ENCODE assay signal across 37 cellular contexts in genomic region chr18:35104391-35105051, GRCh38.
"Had no signal": no experiment of that assay in that cellular context is flagged by ENCODE, and none has a peak within 500 bp of the region (broad histone marks: within the 10 kb centered on the region; RNA-seq: fewer than 3 reads in every experiment).

No MANE protein-coding gene starts in this region.

- FAIRE-seq: bronchial epithelial cell, TTC549 had no signal

- DNase-seq: activated B cell treated with CpG ODN at 0.5 μM for 24 hours; activated CD4-positive, alpha-beta memory T cell treated with anti-CD3 and anti-CD28 coated beads for 36 hours; activated CD4-positive, alpha-beta T cell treated with anti-CD3 and anti-CD28 coated beads for 4 hours; activated CD4-positive, alpha-beta T cell treated with anti-CD3 and anti-CD28 coated beads, Interleukin-2, amount 10 ng/mL, durations not matched to agents 24 days and 14 days; activated CD4-positive, alpha-beta T cell treated with anti-CD3 and anti-CD28 coated beads, Interleukin-2, amount 50 U/mL, for 1 hour; activated CD4-positive, alpha-beta T cell treated with anti-CD3 and anti-CD28 coated beads, Interleukin-2, amount 50 U/mL, for 4 hours; activated CD4-positive, CD25-positive, alpha-beta regulatory T cell treated with anti-CD3 and anti-CD28 coated beads, Interleukin-2, amount 50 U/mL, for 72 hours; activated CD8-positive, alpha-beta memory T cell treated with anti-CD3 and anti-CD28 coated beads, Interleukin-2, amount 50 U/mL, for 4 hours; activated CD8-positive, alpha-beta T cell treated with anti-CD3 and anti-CD28 coated beads for 36 hours; activated effector memory CD4-positive, alpha-beta T cell treated with anti-CD3 and anti-CD28 coated beads, Interleukin-2, amount 50 U/mL, for 16 hours; activated gamma-delta T cell treated with Interleukin-2 at 50 U/mL for 16 hours; activated naive CD4-positive, alpha-beta T cell; activated naive CD4-positive, alpha-beta T cell treated with anti-CD3 and anti-CD28 coated beads for 36 hours; activated naive CD8-positive, alpha-beta T cell treated with anti-CD3 and anti-CD28 coated beads for 36 hours; activated T-cell treated with anti-CD3 and anti-CD28 coated beads for 4 hours; activated T-cell treated with anti-CD3 and anti-CD28 coated beads, Interleukin-2, amount 50 U/mL, for 1 hour; activated T-cell treated with anti-CD3 and anti-CD28 coated beads, Interleukin-2, amount 50 U/mL, for 4 hours; activated T-cell treated with anti-CD3 and anti-CD28 coated beads, Interleukin-2, amount 50 U/mL, for 72 hours; adrenal gland; amniotic stem cell; aorta; caudate nucleus; cerebellar nuclear complex; T-helper 1 cell; T-helper 2 cell; T-helper 9 cell had no signal

- ATAC-seq: activated CD8-positive, alpha-beta T cell treated with anti-CD3 and anti-CD28 coated beads for 36 hours; activated naive CD4-positive, alpha-beta T cell treated with anti-CD3 and anti-CD28 coated beads, Interleukin-2, amount 50 U/mL, for 72 hours; activated T-cell treated with anti-CD3 and anti-CD28 coated beads, Interleukin-2, amount 50 U/mL, for 4 hours; activated T-cell treated with anti-CD3 and anti-CD28 coated beads, Interleukin-2, amount 50 U/mL, for 72 hours; activated T-helper 17 cell treated with anti-CD3 and anti-CD28 coated beads, Interleukin-2, amount 50 U/mL, for 72 hours had no signal

- H3K4me3 ChIP-seq: adrenal gland, cardiac muscle cell had no signal

- H3K9me3 ChIP-seq: adrenal gland had no signal

- H3K27me3 Mint-ChIP-seq: activated B cell treated with CpG ODN at 0.5 μM for 24 hours; activated CD4-positive, alpha-beta memory T cell treated with anti-CD3 and anti-CD28 coated beads for 36 hours; activated CD4-positive, alpha-beta T cell treated with anti-CD3 and anti-CD28 coated beads, Interleukin-2, amount 10 ng/mL, durations not matched to agents 24 days and 14 days; activated CD8-positive, alpha-beta T cell treated with anti-CD3 and anti-CD28 coated beads for 36 hours; activated naive CD8-positive, alpha-beta T cell treated with anti-CD3 and anti-CD28 coated beads for 36 hours; activated T-helper 17 cell treated with anti-CD3 and anti-CD28 coated beads, Interleukin-2, amount 50 U/mL, for 72 hours; brain; central memory CD8-positive, alpha-beta T cell had no signal

- H3K36me3 ChIP-seq: cardiac muscle cell had no signal

- H3K27ac Mint-ChIP-seq: activated CD4-positive, alpha-beta memory T cell treated with anti-CD3 and anti-CD28 coated beads for 36 hours; activated CD4-positive, alpha-beta T cell treated with anti-CD3 and anti-CD28 coated beads, Interleukin-2, amount 10 ng/mL, durations not matched to agents 24 days and 14 days; activated CD8-positive, alpha-beta T cell treated with anti-CD3 and anti-CD28 coated beads for 36 hours; activated naive CD4-positive, alpha-beta T cell treated with anti-CD3 and anti-CD28 coated beads for 36 hours; activated naive CD4-positive, alpha-beta T cell treated with anti-CD3 and anti-CD28 coated beads, Interleukin-2, amount 50 U/mL, for 72 hours; activated T-helper 1 cell treated with anti-CD3 and anti-CD28 coated beads, Interleukin-12 subunit alpha, Interleukin-12 subunit beta, Interleukin-2, Interleukin-4 antibody, amounts not matched to agents 30 ng/mL and 10 ng/mL and 1 ng/mL, durations not matched to agents 14 hours and 24 hours and 36 hours; activated T-helper 17 cell treated with anti-CD3 and anti-CD28 coated beads, Interleukin-2, amount 50 U/mL, for 72 hours; T-helper 1 cell treated with Interleukin-12 subunit alpha and Interleukin-12 subunit beta and Interleukin-4 antibody, amounts not matched to agents 30 μg/mL and 1 μg/mL, for 36 hours; T-helper 2 cell treated with Interferon-gamma antibody and Interleukin-4, amounts not matched to agents 5 μg/mL and 100 μg/mL, for 36 hours had no signal

- H3K9me3 Mint-ChIP-seq: activated CD4-positive, alpha-beta memory T cell treated with anti-CD3 and anti-CD28 coated beads for 36 hours; activated naive CD4-positive, alpha-beta T cell treated with anti-CD3 and anti-CD28 coated beads, Interleukin-2, amount 50 U/mL, for 72 hours; activated T-cell treated with anti-CD3 and anti-CD28 coated beads, Interleukin-2, amount 50 U/mL, for 4 hours; activated T-helper 1 cell treated with anti-CD3 and anti-CD28 coated beads, Interleukin-12 subunit alpha, Interleukin-12 subunit beta, Interleukin-2, Interleukin-4 antibody, amounts not matched to agents 30 ng/mL and 10 ng/mL and 1 ng/mL, durations not matched to agents 14 hours and 24 hours and 36 hours; activated T-helper 17 cell treated with anti-CD3 and anti-CD28 coated beads, Interleukin-2, amount 50 U/mL, for 72 hours; central memory CD8-positive, alpha-beta T cell; T-helper 2 cell treated with Interferon-gamma antibody and Interleukin-4, amounts not matched to agents 5 μg/mL and 100 μg/mL, for 36 hours had no signal

- H3K27me3 ChIP-seq: adrenal gland, cardiac muscle cell had no signal

- H3K4me3 Mint-ChIP-seq: activated B cell treated with CpG ODN at 0.5 μM for 24 hours; activated CD4-positive, alpha-beta memory T cell treated with anti-CD3 and anti-CD28 coated beads for 36 hours; activated CD4-positive, alpha-beta T cell treated with anti-CD3 and anti-CD28 coated beads, Interleukin-2, amount 10 ng/mL, durations not matched to agents 24 days and 14 days; activated CD8-positive, alpha-beta T cell treated with anti-CD3 and anti-CD28 coated beads for 36 hours; activated naive CD4-positive, alpha-beta T cell treated with anti-CD3 and anti-CD28 coated beads for 36 hours; activated naive CD8-positive, alpha-beta T cell treated with anti-CD3 and anti-CD28 coated beads for 36 hours; activated T-cell treated with anti-CD3 and anti-CD28 coated beads, Interleukin-2, amount 50 U/mL, for 4 hours; activated T-cell treated with anti-CD3 and anti-CD28 coated beads, Interleukin-2, amount 50 U/mL, for 72 hours; activated T-helper 1 cell treated with anti-CD3 and anti-CD28 coated beads, Interleukin-12 subunit alpha, Interleukin-12 subunit beta, Interleukin-2, Interleukin-4 antibody, amounts not matched to agents 30 ng/mL and 10 ng/mL and 1 ng/mL, durations not matched to agents 14 hours and 24 hours and 36 hours; activated T-helper 17 cell treated with anti-CD3 and anti-CD28 coated beads, Interleukin-2, amount 50 U/mL, for 72 hours; brain; central memory CD8-positive, alpha-beta T cell; T-helper 1 cell treated with Interleukin-12 subunit alpha and Interleukin-12 subunit beta and Interleukin-4 antibody, amounts not matched to agents 30 μg/mL and 1 μg/mL, for 36 hours; T-helper 2 cell treated with Interferon-gamma antibody and Interleukin-4, amounts not matched to agents 5 μg/mL and 100 μg/mL, for 36 hours had no signal

- H3K27ac ChIP-seq: cardiac muscle cell, VCaP had no signal
